Comparison of ENCODE assay signal across 14 cellular contexts in genomic region chr9:123073991-123074422, GRCh38. TPM values are rescaled to one million over a fixed set of nuclear protein-coding genes. Genes with fewer than 3 reads are reported as not detected.
DNase-seq lines count a peak whose midpoint lies in the region; ATAC-seq, FAIRE-seq and TF ChIP-seq lines count a peak whose summit lies in the region.
"Had no signal": no experiment of that assay in that cellular context is flagged by ENCODE, and none has a peak within 500 bp of the region (broad histone marks: within the 10 kb centered on the region; RNA-seq: fewer than 3 reads in every experiment).

No MANE protein-coding gene starts in this region.

- H3K27me3 ChIP-seq in ACC112 (ENCODE audit: insufficient read depth, low read length) (no peaks in the 10 kb centered on the region), HUES48 (ENCODE audit: control insufficient read depth, insufficient read depth, low read length) (no peaks in the 10 kb centered on the region), endothelial cell of umbilical vein (ENCODE audit: control insufficient read depth in 2 of 2, insufficient read depth in 2 of 2, low read length in 2 of 2) (no peaks in the 10 kb centered on the region)

- H3K4me1 ChIP-seq in ACC112 (ENCODE audit: control insufficient read depth, insufficient read depth, low read length, unreplicated experiment) (peaks cover 28% of the 10 kb centered on the region), HUES48 (ENCODE audit: control insufficient read depth, insufficient read depth, low read length) (peaks cover 52% of the 10 kb centered on the region), endothelial cell of umbilical vein (ENCODE audit: control insufficient read depth, extremely low read depth, insufficient read depth, low read length) (peaks cover 5% of the 10 kb centered on the region)

- TF ChIP-seq CTCF in endothelial cell of umbilical vein (IDR thresholded peaks at IDR 0.05; ENCODE audit: extremely low read depth in 1 of 2, insufficient read depth in 1 of 2, low read depth in 1 of 2, low read length in 2 of 2), result peak in 1 of 2 donors; percentile 7
- no peak for TF ChIP-seq CTCF in omental fat pad (IDR thresholded peaks at IDR 0.05)

- H3K9ac ChIP-seq in HUES48 (ENCODE audit: low read depth, low read length) (no peak overlapping the region), endothelial cell of umbilical vein (replicated peaks; ENCODE audit: extremely low read depth, insufficient read depth, low read length) (no peak overlapping the region)

- ATAC-seq in omental fat pad (ENCODE audit: low FRiP score), result peak; percentile 53

- FAIRE-seq in endothelial cell of umbilical vein (lab: Jason Lieb, UNC), result no peak

- H3K27ac ChIP-seq in ACC112 (ENCODE audit: low read depth, low read length) (peak overlapping the region; percentile 58), HUES48 (ENCODE audit: low read depth, low read length) (peak overlapping the region; percentile 83), endothelial cell of umbilical vein (ENCODE audit: insufficient read depth, low read depth, low read length) (no peak overlapping the region)
- H3K27ac ChIP-seq: C4-2B had no signal

- peak overlapping the region; percentile 57 for H3K4me3 ChIP-seq in ACC112 (ENCODE audit: low read depth, low read length)
- no peak overlapping the region for H3K4me3 ChIP-seq in HUES48 (ENCODE audit: low read depth, low read length)
- H3K4me3 ChIP-seq in endothelial cell of umbilical vein (replicated peaks in 1 of 3; ENCODE audit: insufficient read depth in 1 of 3, low read depth in 1 of 3, low read length in 3 of 3), result no peak overlapping the region

- no TSS peak for BruUV-seq in endothelial cell of umbilical vein (replicated peaks; lab: Mats Ljungman, UMichigan)

- DNase-seq in endothelial cell of umbilical vein (ENCODE audit: low read depth, low spot score), result peak; percentile 56
- DNase-seq in omental fat pad (ENCODE audit: low spot score), result no peak
- DNase-seq in NCI-H2081 treated with DMSO at 0.1 percent for 48 hours (lab: John Stamatoyannopoulos, UW), result no peak
- DNase-seq in effector CD8-positive, alpha-beta T cell (lab: John Stamatoyannopoulos, UW), result no peak
- DNase-seq in mucosa of gallbladder (ENCODE audit: low spot score), result no peak
- DNase-seq in activated CD4-positive, alpha-beta T cell treated with anti-CD3 and anti-CD28 coated beads for 48 hours, result no peak
- DNase-seq: activated CD4-positive, alpha-beta T cell treated with anti-CD3 and anti-CD28 coated beads for 4 hours; activated naive CD4-positive, alpha-beta T cell treated with anti-CD3 and anti-CD28 coated beads, Interleukin-2, amount 10 ng/mL, durations not matched to agents 7 days and 5 days; foreskin melanocyte; RPMI8226 had no signal

- POLR2A ChIA-PET in endothelial cell of umbilical vein (lab: Charles Lee), result no interaction called here

- H3K4me2 ChIP-seq in endothelial cell of umbilical vein (ENCODE audit: insufficient read depth, low read length), result no peak overlapping the region

- no peaks in the 10 kb centered on the region for H4K20me1 ChIP-seq in endothelial cell of umbilical vein (replicated peaks; ENCODE audit: control insufficient read depth, extremely low read depth, insufficient read depth, low read length)

- H2AFZ ChIP-seq in ACC112 (ENCODE audit: low read length, unreplicated experiment) (peak overlapping the region; percentile 27), endothelial cell of umbilical vein (ENCODE audit: low read depth, low read length) (no peak overlapping the region)

- H3K79me2 ChIP-seq in ACC112 (ENCODE audit: control insufficient read depth, insufficient read depth, low read length, unreplicated experiment), result no peaks in the 10 kb centered on the region
- no peaks in the 10 kb centered on the region for H3K79me2 ChIP-seq in endothelial cell of umbilical vein (ENCODE audit: control insufficient read depth, insufficient read depth, low read length)

- H3K9me1 ChIP-seq in endothelial cell of umbilical vein (replicated peaks; ENCODE audit: control insufficient read depth, extremely low read depth, insufficient read depth, low read length), result no peaks in the 10 kb centered on the region

- CTCF ChIA-PET in endothelial cell of umbilical vein (lab: Charles Lee), result interaction anchor here (1.0 to 2.2 kb wide), 7 partner anchors 13 to 576 kb away, joined by 3 to 9 read pairs (median 3); no protein-coding TSS in a partner anchor

- intact Hi-C loops in endothelial cell of umbilical vein (cut with micrococcal nuclease), result no loop called here

- dilution Hi-C loops in endothelial cell of umbilical vein (cut with MboI; ENCODE audit: extremely low pct_ligation_motif_present, low sequenced_read_pairs), result no loop called here

- TF ChIP-seq POLR2A in endothelial cell of umbilical vein (IDR thresholded peaks at IDR 0.05; ENCODE audit: low read depth, low read length), result no peak

- no peaks in the 10 kb centered on the region for H3K9me3 ChIP-seq in HUES48 (ENCODE audit: control insufficient read depth, insufficient read depth, low read length)
- no peaks in the 10 kb centered on the region for H3K9me3 ChIP-seq in endothelial cell of umbilical vein (replicated peaks; ENCODE audit: control insufficient read depth, insufficient read depth, low read length)

- H3K36me3 ChIP-seq in ACC112 (ENCODE audit: insufficient read depth, low read length) (peaks cover 22% of the 10 kb centered on the region), HUES48 (ENCODE audit: control insufficient read depth, insufficient read depth, low read length) (peaks cover 49% of the 10 kb centered on the region), endothelial cell of umbilical vein (ENCODE audit: control insufficient read depth in 2 of 2, extremely low read depth in 1 of 2, insufficient read depth in 2 of 2, low read length in 2 of 2) (peaks cover 2% of the 10 kb centered on the region in 2 experiments)

TF ChIP-seq in endothelial cell of umbilical vein, 7 proteins besides CTCF, POLR2A, EP300 and RAD21:
- TF ChIP-seq MYC (IDR thresholded peaks at IDR 0.05; ENCODE audit: low read depth, low read length) (no peak), JUN (IDR thresholded peaks at IDR 0.05; ENCODE audit: borderline replicate concordance, insufficient read depth, insufficient read length, low read depth) (no peak), GATA2 (IDR thresholded peaks at IDR 0.05; ENCODE audit: insufficient read depth, insufficient read length, low read depth, low read length) (no peak), POLR2AphosphoS5 (IDR thresholded peaks at IDR 0.05; ENCODE audit: insufficient read depth, low read depth, low read length) (no peak)

RNA-seq across cellular contexts. Expression of gene GPR21, which starts 40.5 kb away (rescaled TPM):
- 2.4 and 2.7 TPM in 2 replicates for total RNA-seq in endothelial cell of umbilical vein
- polyA plus RNA-seq in endothelial cell of umbilical vein, result 0.36 and 0.62 TPM in 2 replicates
- 0.08 TPM in 1 of 2 replicates, not detected in the other for polyA plus RNA-seq in endothelial cell of umbilical vein (2011; cell fraction: cytosol; rRNA removed)
- polyA plus RNA-seq in endothelial cell of umbilical vein (2011; cell fraction: nucleus; rRNA removed), result 0.78 and 3.1 TPM in 2 replicates
- polyA plus RNA-seq in endothelial cell of umbilical vein (2012), result not detected in 2 replicates
- 32.6 and 32.7 TPM in 2 replicates for polyA minus RNA-seq in endothelial cell of umbilical vein
- 1.4 TPM for polyA minus RNA-seq in endothelial cell of umbilical vein (2011; cell fraction: cytosol; rRNA and poly(A)+ RNA removed)
- 49.4 and 58.0 TPM in 2 replicates for polyA minus RNA-seq in endothelial cell of umbilical vein (2011; cell fraction: nucleus; rRNA and poly(A)+ RNA removed)
- total RNA-seq in omental fat pad, result 1 to 10 TPM in 2 of 4 donors, not detected in 2; 1.7 to 2.3 TPM
- 1.9 TPM for total RNA-seq in mucosa of gallbladder
- polyA plus RNA-seq: IgD-negative memory B cell had no signal
